In the genomic region with DNA sequence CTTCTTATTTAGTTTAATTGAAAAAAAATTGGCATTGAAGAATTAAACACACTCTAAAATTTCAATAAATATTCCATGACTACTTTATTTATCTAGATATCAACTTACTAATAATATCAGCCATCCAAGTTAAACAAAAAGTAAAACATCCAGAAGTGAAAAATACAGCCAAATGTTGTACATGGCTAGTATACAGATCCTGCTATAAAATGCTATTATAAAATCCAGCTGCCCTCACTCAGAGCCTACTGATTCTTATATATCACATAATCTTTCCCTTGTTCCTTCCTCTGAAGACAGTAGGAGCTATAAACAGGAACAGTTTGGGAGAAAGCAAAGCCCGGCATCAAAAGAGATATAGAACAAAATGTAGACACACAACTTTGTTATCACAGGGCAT, we compare ENCODE assay signal across 26 cellular contexts.
"Had no signal": no experiment of that assay in that cellular context is flagged by ENCODE, and none has a peak within 500 bp of the region (broad histone marks: within the 10 kb centered on the region; RNA-seq: fewer than 3 reads in every experiment).

No MANE protein-coding gene starts in this region.

- H3K4me1 ChIP-seq: ascending aorta, breast epithelium had no signal

- H3K27ac ChIP-seq: ascending aorta, breast epithelium, cardiac muscle cell, coronary artery, dorsolateral prefrontal cortex had no signal

- DNase-seq: activated CD4-positive, alpha-beta memory T cell treated with anti-CD3 and anti-CD28 coated beads, Interleukin-2, amount 10 ng/mL, durations not matched to agents 7 days and 5 days; activated CD4-positive, alpha-beta T cell treated with anti-CD3 and anti-CD28 coated beads for 1 hour; activated CD4-positive, alpha-beta T cell treated with anti-CD3 and anti-CD28 coated beads for 4 hours; activated CD4-positive, alpha-beta T cell treated with anti-CD3 and anti-CD28 coated beads, Interleukin-2, amount 10 ng/mL, durations not matched to agents 7 days and 5 days; activated CD4-positive, alpha-beta T cell treated with anti-CD3 and anti-CD28 coated beads, Interleukin-2, amount 50 U/mL, for 4 hours; activated CD8-positive, alpha-beta memory T cell treated with anti-CD3 and anti-CD28 coated beads, Interleukin-2, amount 50 U/mL, for 48 hours; activated gamma-delta T cell; activated naive CD4-positive, alpha-beta T cell; activated naive CD4-positive, alpha-beta T cell treated with anti-CD3 and anti-CD28 coated beads, Interleukin-2, amount 10 ng/mL, durations not matched to agents 7 days and 5 days; activated naive CD8-positive, alpha-beta T cell treated with anti-CD3 and anti-CD28 coated beads, Interleukin-2, amount 10 ng/mL, durations not matched to agents 7 days and 5 days; activated T-cell treated with anti-CD3 and anti-CD28 coated beads for 4 hours; activated T-cell treated with anti-CD3 and anti-CD28 coated beads, Interleukin-2, amount 50 U/mL, for 24 hours; activated T-cell treated with anti-CD3 and anti-CD28 coated beads, Interleukin-2, amount 50 U/mL, for 72 hours; dorsolateral prefrontal cortex; effector memory CD4-positive, alpha-beta T cell; endodermal cell; foreskin fibroblast; head of caudate nucleus; T-helper 2 cell had no signal

- ATAC-seq: activated naive CD4-positive, alpha-beta T cell treated with anti-CD3 and anti-CD28 coated beads, Interleukin-2, amount 50 U/mL, for 72 hours; activated T-cell treated with anti-CD3 and anti-CD28 coated beads, Interleukin-2, amount 50 U/mL, for 72 hours; esophagus mucosa; WTC11 had no signal

- H3K9me3 ChIP-seq: ascending aorta, breast epithelium had no signal

- H3K27me3 ChIP-seq: ascending aorta, breast epithelium, cardiac muscle cell, dorsolateral prefrontal cortex had no signal

- H3K36me3 ChIP-seq: ascending aorta, breast epithelium, cardiac muscle cell had no signal

- H3K4me3 ChIP-seq: ascending aorta, breast epithelium, cardiac muscle cell, coronary artery, dorsolateral prefrontal cortex had no signal
